ENCODE assay signal across 7 cellular contexts in genomic region chr2:157468931-157469708, GRCh38. TPM values are rescaled to one million over a fixed set of nuclear protein-coding genes. Genes with fewer than 3 reads are reported as not detected.
DNase-seq lines count a peak whose midpoint lies in the region; ATAC-seq and TF ChIP-seq lines count a peak whose summit lies in the region.

No MANE protein-coding gene starts in this region.

- peaks cover 24% of the 10 kb centered on the region for H3K4me1 ChIP-seq in skeletal muscle satellite cell (ENCODE audit: control insufficient read depth, insufficient read depth, low read length)

- no peaks in the 10 kb centered on the region for H3K9me3 ChIP-seq in skeletal muscle satellite cell (replicated peaks; ENCODE audit: low read length)

- no peaks in the 10 kb centered on the region for H3K36me3 ChIP-seq in skeletal muscle satellite cell (ENCODE audit: insufficient read depth, low read length)

- ATAC-seq in GM18520 (IDR thresholded peaks at IDR 0.05; ENCODE audit: unreplicated experiment): peak; percentile 68
- ATAC-seq in HG02588 (IDR thresholded peaks at IDR 0.05; ENCODE audit: unreplicated experiment): peak; percentile 82

- no peak overlapping the region for H3K4me3 ChIP-seq in choroid plexus epithelial cell (ENCODE audit: low read depth, low read length)
- no peak overlapping the region for H3K4me3 ChIP-seq in skeletal muscle satellite cell (ENCODE audit: low read length)

- TF ChIP-seq CTCF in choroid plexus epithelial cell (conservative IDR thresholded peaks at IDR 0.05; ENCODE audit: low read depth, low read length): no peak

- peak; percentile 99 for DNase-seq in MV-4-11 (lab: John Stamatoyannopoulos, UW)
- peak; percentile 23 for DNase-seq in choroid plexus epithelial cell (ENCODE audit: low read depth)
- DNase-seq in effector CD8-positive, alpha-beta T cell (lab: John Stamatoyannopoulos, UW): no peak
- no peak for DNase-seq in NCI-H2107 treated with DMSO at 0.1 percent for 48 hours (lab: John Stamatoyannopoulos, UW; ENCODE audit: unreplicated experiment)

- no peaks in the 10 kb centered on the region for H3K27me3 ChIP-seq in skeletal muscle satellite cell (ENCODE audit: control insufficient read depth, insufficient read depth, low read length)

- peak overlapping the region; percentile 32 for H3K4me2 ChIP-seq in skeletal muscle satellite cell (ENCODE audit: low read length)

- H3K9ac ChIP-seq in skeletal muscle satellite cell (ENCODE audit: low read depth, low read length): peak overlapping the region; percentile 59

RNA-seq across cellular contexts. Expression of gene CYTIP, which starts 25.2 kb away (rescaled TPM):
- total RNA-seq in skeletal muscle satellite cell (2012; rRNA removed): 0.87 TPM in 1 of 2 replicates, not detected in the other

Comparison
In these comparisons a context has a peak if more than half of its experiments do, and no peak if none do; other contexts are left out.
1. DNase-seq: peak in MV-4-11 (single experiment) and choroid plexus epithelial cell (single experiment); none in effector CD8-positive, alpha-beta T cell (single experiment) and NCI-H2107 treated with DMSO at 0.1 percent for 48 hours (single experiment).